ENCODE assay signal across 1 cellular context in the genomic region with DNA sequence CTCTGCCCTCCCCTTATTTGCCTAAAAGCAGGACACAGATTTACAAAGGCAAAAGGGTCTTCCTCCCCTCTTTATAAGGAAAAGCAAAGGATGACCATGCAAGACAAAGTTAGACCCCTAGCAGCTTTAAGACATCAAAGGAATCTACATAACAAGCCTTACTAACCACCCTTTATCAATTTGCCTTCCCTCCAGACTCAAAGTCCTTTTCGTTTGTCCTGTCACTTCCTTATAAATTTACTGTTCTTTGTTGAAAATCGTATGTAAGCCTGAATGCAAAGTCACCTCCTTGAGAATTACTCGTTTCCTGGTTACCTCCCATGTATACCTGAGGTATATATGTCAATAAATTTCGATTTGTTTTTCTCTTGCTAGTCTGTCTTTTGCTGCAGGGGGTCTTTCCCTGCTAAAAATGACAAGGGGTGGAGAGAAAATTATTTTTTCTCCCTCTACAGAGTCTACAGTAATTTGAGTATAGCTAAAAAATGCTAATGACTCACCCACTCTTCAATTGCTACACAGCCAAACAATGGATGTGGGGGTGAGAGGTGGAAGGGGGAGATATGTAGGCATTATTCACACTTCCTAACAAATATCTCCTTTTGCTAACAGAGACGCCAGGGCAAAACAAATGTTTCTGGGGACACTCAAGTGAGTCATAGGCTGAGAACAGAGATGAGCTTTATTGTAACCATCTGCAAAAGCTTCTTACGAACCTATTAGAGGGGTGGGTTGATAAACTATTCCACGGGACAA.
TF ChIP-seq lines count a peak whose summit lies in the region.

No MANE protein-coding gene starts in this region.

TF ChIP-seq in SK-N-SH, 30 proteins besides CTCF, POLR2A, EP300 and RAD21 (continued from another document):
- TF ChIP-seq, protein P1, sequence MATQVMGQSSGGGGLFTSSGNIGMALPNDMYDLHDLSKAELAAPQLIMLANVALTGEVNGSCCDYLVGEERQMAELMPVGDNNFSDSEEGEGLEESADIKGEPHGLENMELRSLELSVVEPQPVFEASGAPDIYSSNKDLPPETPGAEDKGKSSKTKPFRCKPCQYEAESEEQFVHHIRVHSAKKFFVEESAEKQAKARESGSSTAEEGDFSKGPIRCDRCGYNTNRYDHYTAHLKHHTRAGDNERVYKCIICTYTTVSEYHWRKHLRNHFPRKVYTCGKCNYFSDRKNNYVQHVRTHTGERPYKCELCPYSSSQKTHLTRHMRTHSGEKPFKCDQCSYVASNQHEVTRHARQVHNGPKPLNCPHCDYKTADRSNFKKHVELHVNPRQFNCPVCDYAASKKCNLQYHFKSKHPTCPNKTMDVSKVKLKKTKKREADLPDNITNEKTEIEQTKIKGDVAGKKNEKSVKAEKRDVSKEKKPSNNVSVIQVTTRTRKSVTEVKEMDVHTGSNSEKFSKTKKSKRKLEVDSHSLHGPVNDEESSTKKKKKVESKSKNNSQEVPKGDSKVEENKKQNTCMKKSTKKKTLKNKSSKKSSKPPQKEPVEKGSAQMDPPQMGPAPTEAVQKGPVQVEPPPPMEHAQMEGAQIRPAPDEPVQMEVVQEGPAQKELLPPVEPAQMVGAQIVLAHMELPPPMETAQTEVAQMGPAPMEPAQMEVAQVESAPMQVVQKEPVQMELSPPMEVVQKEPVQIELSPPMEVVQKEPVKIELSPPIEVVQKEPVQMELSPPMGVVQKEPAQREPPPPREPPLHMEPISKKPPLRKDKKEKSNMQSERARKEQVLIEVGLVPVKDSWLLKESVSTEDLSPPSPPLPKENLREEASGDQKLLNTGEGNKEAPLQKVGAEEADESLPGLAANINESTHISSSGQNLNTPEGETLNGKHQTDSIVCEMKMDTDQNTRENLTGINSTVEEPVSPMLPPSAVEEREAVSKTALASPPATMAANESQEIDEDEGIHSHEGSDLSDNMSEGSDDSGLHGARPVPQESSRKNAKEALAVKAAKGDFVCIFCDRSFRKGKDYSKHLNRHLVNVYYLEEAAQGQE (IDR thresholded peaks at IDR 0.05; ENCODE audit: low read depth, low read length) = no peak
- TF ChIP-seq USF1 (IDR thresholded peaks at IDR 0.05; ENCODE audit: borderline replicate concordance, low read depth) (no peak), GATA2 (CRISPR knock-in tag; IDR thresholded peaks at IDR 0.05) (no peak), GABPA (IDR thresholded peaks at IDR 0.05; ENCODE audit: low read depth) (no peak), TEAD4 (IDR thresholded peaks at IDR 0.05; ENCODE audit: borderline replicate concordance, insufficient read depth) (peak; percentile 22; the same call in 1 of the 2 replicates), FOXM1 (IDR thresholded peaks at IDR 0.05; ENCODE audit: low read depth) (0 out of 2 replicates have a peak, but pooled peaks have one; percentile 33), SIN3A (IDR thresholded peaks at IDR 0.05; ENCODE audit: borderline replicate concordance, low read depth, low read length) (no peak; the same call in 1 of the 2 replicates), FOSL2 (IDR thresholded peaks at IDR 0.05; ENCODE audit: borderline replicate concordance, low read depth) (peak; percentile 91), NFIC (IDR thresholded peaks at IDR 0.05; ENCODE audit: borderline replicate concordance) (peak; percentile 72), ELF1 (IDR thresholded peaks at IDR 0.05) (0 out of 2 replicates have a peak, but pooled peaks have one; percentile 19), RCOR1 (IDR thresholded peaks at IDR 0.05; ENCODE audit: low read length) (no peak), NRF1 (IDR thresholded peaks at IDR 0.05; ENCODE audit: low read depth, low read length) (no peak), POLR2AphosphoS5 (IDR thresholded peaks at IDR 0.05; ENCODE audit: low read depth, low read length) (peak; percentile 43; the same call in 1 of the 2 replicates), MAX (IDR thresholded peaks at IDR 0.05; ENCODE audit: low read depth) (peak; percentile 44; the same call in 1 of the 2 replicates), IRF3 (IDR thresholded peaks at IDR 0.05; ENCODE audit: low read depth, low read length) (no peak), TAF1 (IDR thresholded peaks at IDR 0.05; ENCODE audit: borderline replicate concordance, low read depth, low read length) (no peak), TCF12 (IDR thresholded peaks at IDR 0.05) (peak; percentile 96)
- TF ChIP-seq, protein P2, sequence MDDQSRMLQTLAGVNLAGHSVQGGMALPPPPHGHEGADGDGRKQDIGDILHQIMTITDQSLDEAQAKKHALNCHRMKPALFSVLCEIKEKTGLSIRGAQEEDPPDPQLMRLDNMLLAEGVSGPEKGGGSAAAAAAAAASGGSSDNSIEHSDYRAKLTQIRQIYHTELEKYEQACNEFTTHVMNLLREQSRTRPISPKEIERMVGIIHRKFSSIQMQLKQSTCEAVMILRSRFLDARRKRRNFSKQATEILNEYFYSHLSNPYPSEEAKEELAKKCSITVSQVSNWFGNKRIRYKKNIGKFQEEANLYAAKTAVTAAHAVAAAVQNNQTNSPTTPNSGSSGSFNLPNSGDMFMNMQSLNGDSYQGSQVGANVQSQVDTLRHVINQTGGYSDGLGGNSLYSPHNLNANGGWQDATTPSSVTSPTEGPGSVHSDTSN (IDR thresholded peaks at IDR 0.05) = peak; percentile 85
- TF ChIP-seq, protein P3, sequence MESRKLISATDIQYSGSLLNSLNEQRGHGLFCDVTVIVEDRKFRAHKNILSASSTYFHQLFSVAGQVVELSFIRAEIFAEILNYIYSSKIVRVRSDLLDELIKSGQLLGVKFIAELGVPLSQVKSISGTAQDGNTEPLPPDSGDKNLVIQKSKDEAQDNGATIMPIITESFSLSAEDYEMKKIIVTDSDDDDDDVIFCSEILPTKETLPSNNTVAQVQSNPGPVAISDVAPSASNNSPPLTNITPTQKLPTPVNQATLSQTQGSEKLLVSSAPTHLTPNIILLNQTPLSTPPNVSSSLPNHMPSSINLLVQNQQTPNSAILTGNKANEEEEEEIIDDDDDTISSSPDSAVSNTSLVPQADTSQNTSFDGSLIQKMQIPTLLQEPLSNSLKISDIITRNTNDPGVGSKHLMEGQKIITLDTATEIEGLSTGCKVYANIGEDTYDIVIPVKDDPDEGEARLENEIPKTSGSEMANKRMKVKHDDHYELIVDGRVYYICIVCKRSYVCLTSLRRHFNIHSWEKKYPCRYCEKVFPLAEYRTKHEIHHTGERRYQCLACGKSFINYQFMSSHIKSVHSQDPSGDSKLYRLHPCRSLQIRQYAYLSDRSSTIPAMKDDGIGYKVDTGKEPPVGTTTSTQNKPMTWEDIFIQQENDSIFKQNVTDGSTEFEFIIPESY (IDR thresholded peaks at IDR 0.05; ENCODE audit: borderline replicate concordance, low read depth) = peak; percentile 50; the same call in 1 of the 2 replicates
TF ChIP-seq in SK-N-SH: peak in this region for 12.
